Comparison of ENCODE assay signal across 1 cellular context in genomic region chr11:62860835-62861563, GRCh38.
TF ChIP-seq lines count a peak whose summit lies in the region.

No MANE protein-coding gene starts in this region.

TF ChIP-seq in HCT116, 20 proteins besides CTCF, POLR2A, EP300 and RAD21 (continued from another document):
- TF ChIP-seq MAX (IDR thresholded peaks at IDR 0.05) (no peak), ATF3 (IDR thresholded peaks at IDR 0.05) (no peak), ZNF274 (IDR thresholded peaks at IDR 0.05; ENCODE audit: low read depth, low read length) (no peak), ZFX (IDR thresholded peaks at IDR 0.05) (no peak), SP1 (IDR thresholded peaks at IDR 0.05; ENCODE audit: low read depth) (no peak), EGR1 (IDR thresholded peaks at IDR 0.05; ENCODE audit: low read depth) (no peak)
TF ChIP-seq in HCT116: peak in this region for 0.
